ENCODE assay signal across 23 cellular contexts in the genomic region with DNA sequence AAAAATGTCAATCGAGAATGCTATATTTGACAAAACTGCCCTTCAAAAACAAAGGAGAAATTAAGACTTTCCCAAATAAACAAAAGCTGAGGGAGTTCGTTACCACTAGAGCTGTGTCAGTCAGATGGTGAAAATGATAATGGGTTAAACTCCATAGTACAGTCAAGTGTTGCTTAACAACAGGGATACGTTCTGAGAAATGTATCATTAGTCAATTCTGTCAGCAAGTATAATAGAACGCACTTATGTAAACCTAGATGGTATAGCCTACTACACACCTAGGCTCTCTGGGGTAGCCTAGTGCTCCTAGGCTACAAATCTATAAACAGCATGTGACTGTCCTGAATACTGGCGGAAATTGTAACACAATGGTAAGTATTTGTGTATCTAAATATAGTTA.
"Had no signal": no experiment of that assay in that cellular context is flagged by ENCODE, and none has a peak within 500 bp of the region (broad histone marks: within the 10 kb centered on the region; RNA-seq: fewer than 3 reads in every experiment).

No MANE protein-coding gene starts in this region.

- H3K27me3 ChIP-seq: Peyer's patch, SJCRH30 had no signal

- H3K9me3 ChIP-seq: Peyer's patch had no signal

- H3K4me1 ChIP-seq: Peyer's patch, SJCRH30 had no signal

- H3K4me3 ChIP-seq: Peyer's patch, SJCRH30 had no signal

- DNase-seq: IMR-90, Kasumi-1, MM.1S, NCI-H1092 treated with DMSO at 0.1 percent for 48 hours, NCI-H1436, NCI-H187, NCI-H2029, NCI-H2081 treated with DMSO at 0.1 percent for 48 hours, NCI-H2171 treated with DMSO at 0.1 percent for 48 hours, NCI-H446, NCI-H510A, NCI-H524 treated with DMSO at 0.1 percent for 48 hours, NCI-H774, PC-3, Peyer's patch, SHP77 treated with DMSO at 0.1 percent for 48 hours, SJCRH30, T-helper 1 cell, T-helper 17 cell had no signal

- H3K36me3 ChIP-seq: Peyer's patch, SJCRH30 had no signal

- H3K27ac ChIP-seq: KMS-11, Peyer's patch, SJCRH30 had no signal

- ATAC-seq: HepG2, PC-3, Right ventricle myocardium inferior, SK-N-SH treated with all-trans-retinoic acid at 6 μM for 48 hours, T-helper 17 cell had no signal
